9 cellular contexts compared by ENCODE assay signal in genomic region chr21:38660333-38661295, GRCh38.
DNase-seq lines count a peak whose midpoint lies in the region; ATAC-seq and TF ChIP-seq lines count a peak whose summit lies in the region.
"Had no signal": no experiment of that assay in that cellular context is flagged by ENCODE, and none has a peak within 500 bp of the region (broad histone marks: within the 10 kb centered on the region; RNA-seq: fewer than 3 reads in every experiment).

No MANE protein-coding gene starts in this region.

- H3K9me3 ChIP-seq in CD8-positive, alpha-beta T cell (ENCODE audit: low read length): no peaks in the 10 kb centered on the region
- no peaks in the 10 kb centered on the region for H3K9me3 ChIP-seq in RWPE2 (ENCODE audit: severe bottlenecking)
- no peaks in the 10 kb centered on the region for H3K9me3 ChIP-seq in esophagus squamous epithelium
- H3K9me3 ChIP-seq in MM.1S (replicated peaks; ENCODE audit: insufficient read depth, low read length): no peaks in the 10 kb centered on the region

- ATAC-seq in CD8-positive, alpha-beta T cell: no peak
- peak; percentile 42; the same call in 2 of the 3 replicates for ATAC-seq in RWPE2 (ENCODE audit: low read depth)
- ATAC-seq in omental fat pad (ENCODE audit: low FRiP score): peak; percentile 70
- ATAC-seq in HG03159 (IDR thresholded peaks at IDR 0.05; ENCODE audit: unreplicated experiment): no peak
- no peak for ATAC-seq in HG02678 (IDR thresholded peaks at IDR 0.05; ENCODE audit: unreplicated experiment)
- ATAC-seq: HCT116 had no signal

- TF ChIP-seq CTCF in CD8-positive, alpha-beta T cell (IDR thresholded peaks at IDR 0.05): no peak
- TF ChIP-seq CTCF in RWPE2 (IDR thresholded peaks at IDR 0.05; ENCODE audit: poor library complexity, severe bottlenecking) (no peak), esophagus squamous epithelium (IDR thresholded peaks at IDR 0.05) (no peak), omental fat pad (IDR thresholded peaks at IDR 0.05) (no peak), MM.1S (IDR thresholded peaks at IDR 0.05; ENCODE audit: low read length) (no peak)

- POLR2A ChIA-PET in CD8-positive, alpha-beta T cell (lab: Charles Lee): no interaction called here

- no peaks in the 10 kb centered on the region for H3K36me3 Mint-ChIP-seq in CD8-positive, alpha-beta T cell

- peak in 1 of 4 donors; percentile 15 for TF ChIP-seq POLR2A in esophagus squamous epithelium (IDR thresholded peaks at IDR 0.05)

- no peak overlapping the region for H3K27ac ChIP-seq in CD8-positive, alpha-beta T cell (ENCODE audit: low read depth, low read length)
- H3K27ac ChIP-seq in RWPE2 (ENCODE audit: poor library complexity, severe bottlenecking): no peak overlapping the region
- H3K27ac ChIP-seq in esophagus squamous epithelium: peak overlapping the region; percentile 50 to 78 (median 60)
- no peak overlapping the region for H3K27ac ChIP-seq in MM.1S (ENCODE audit: low read length)

- intact Hi-C loops in CD8-positive, alpha-beta T cell (cut with DNase I, micrococcal nuclease): no loop called here
- intact Hi-C loops in esophagus squamous epithelium (cut with DNase I): no loop called here

- peaks cover 9% of the 10 kb centered on the region for H3K27me3 ChIP-seq in CD8-positive, alpha-beta T cell (ENCODE audit: insufficient read depth, low read length)
- H3K27me3 ChIP-seq in RWPE2 (ENCODE audit: insufficient read depth, poor library complexity, severe bottlenecking): peaks cover 58% of the 10 kb centered on the region
- peaks cover 0 to 51% (median 3%) of the 10 kb centered on the region in 4 donors for H3K27me3 ChIP-seq in esophagus squamous epithelium
- peaks cover 7% of the 10 kb centered on the region; the same call in 1 of the 2 replicates for H3K27me3 ChIP-seq in MM.1S (replicated peaks; ENCODE audit: insufficient read depth, low read length)

- no peaks in the 10 kb centered on the region for H4K20me1 ChIP-seq in MM.1S (ENCODE audit: insufficient read depth, low read length)

- no peaks in the 10 kb centered on the region for H3K36me3 ChIP-seq in CD8-positive, alpha-beta T cell (ENCODE audit: insufficient read depth, low read length)
- H3K36me3 ChIP-seq in RWPE2 (ENCODE audit: low read depth): no peaks in the 10 kb centered on the region
- H3K36me3 ChIP-seq in esophagus squamous epithelium: no peaks in the 10 kb centered on the region
- H3K36me3 ChIP-seq in MM.1S (replicated peaks; ENCODE audit: insufficient read depth, low read length): no peaks in the 10 kb centered on the region

- peaks cover 50% of the 10 kb centered on the region for H3K27me3 Mint-ChIP-seq in CD8-positive, alpha-beta T cell (ENCODE audit: low read depth)

- H3K4me2 ChIP-seq in MM.1S (ENCODE audit: low read depth, low read length): no peak overlapping the region

- no peaks in the 10 kb centered on the region for H3K79me2 ChIP-seq in MM.1S (ENCODE audit: low read length)

- no peak overlapping the region for H2AFZ ChIP-seq in MM.1S (ENCODE audit: low read length)

- H3K4me3 ChIP-seq in CD8-positive, alpha-beta T cell (ENCODE audit: low read depth, low read length): no peak overlapping the region
- H3K4me3 ChIP-seq in RWPE2 (ENCODE audit: severe bottlenecking) (peak overlapping the region; percentile 41), esophagus squamous epithelium (peak overlapping the region; percentile 54 to 78 (median 64)), MM.1S (ENCODE audit: low read length) (no peak overlapping the region)

- no peak overlapping the region for H3K27ac Mint-ChIP-seq in CD8-positive, alpha-beta T cell

- H3K9me2 ChIP-seq in MM.1S (replicated peaks; ENCODE audit: insufficient read depth, low read length): no peaks in the 10 kb centered on the region

- CTCF ChIA-PET in CD8-positive, alpha-beta T cell (lab: Charles Lee): no interaction called here

- H3K9me3 Mint-ChIP-seq in CD8-positive, alpha-beta T cell: no peaks in the 10 kb centered on the region

- 5 to 7% methylated on average over 17 to 62 of the region's 121 CpGs for WGBS in esophagus squamous epithelium, 2 donors

- H3K4me1 Mint-ChIP-seq in CD8-positive, alpha-beta T cell (ENCODE audit: low read depth): peaks cover 11% of the 10 kb centered on the region

- no peak for DNase-seq in CD8-positive, alpha-beta T cell
- no peak for DNase-seq in RWPE2 (ENCODE audit: low spot score)
- DNase-seq in esophagus squamous epithelium (lab: John Stamatoyannopoulos, UW): no peak
- no peak for DNase-seq in omental fat pad (ENCODE audit: low spot score)
- DNase-seq in middle frontal gyrus (ENCODE audit: extremely low spot score, low spot score): no peak
- no peak for DNase-seq in MM.1S

- peaks cover 6% of the 10 kb centered on the region for H3K4me1 ChIP-seq in CD8-positive, alpha-beta T cell (ENCODE audit: insufficient read depth, low read length)
- H3K4me1 ChIP-seq in RWPE2 (ENCODE audit: insufficient read depth, poor library complexity, severe bottlenecking) (no peaks in the 10 kb centered on the region), esophagus squamous epithelium (peaks cover 0 to 27% (median 10%) of the 10 kb centered on the region in 3 donors), MM.1S (ENCODE audit: low read length) (no peaks in the 10 kb centered on the region)

- no peaks in the 10 kb centered on the region for H3F3A ChIP-seq in MM.1S (ENCODE audit: insufficient read depth, low read length)

- peak overlapping the region; percentile 54 for H3K4me3 Mint-ChIP-seq in CD8-positive, alpha-beta T cell

- H3K9ac ChIP-seq in MM.1S (ENCODE audit: low read length): no peak overlapping the region

Comparison
In these comparisons a context has a peak if more than half of its experiments do, and no peak if none do; other contexts are left out.
1. ATAC-seq: peak in RWPE2 (single experiment) and omental fat pad (single experiment); none in CD8-positive, alpha-beta T cell (single experiment), HG03159 (single experiment) and HG02678 (single experiment).
2. H3K27ac ChIP-seq: peak in esophagus squamous epithelium (4 of 4); none in CD8-positive, alpha-beta T cell (single experiment), RWPE2 (single experiment) and MM.1S (single experiment).
3. H3K4me3 ChIP-seq: peak in RWPE2 (single experiment) and esophagus squamous epithelium (4 of 4); none in CD8-positive, alpha-beta T cell (single experiment) and MM.1S (single experiment).